ENCODE assay signal across 8 cellular contexts in genomic region chr18:31943895-31944816, GRCh38. TPM values are rescaled to one million over a fixed set of nuclear protein-coding genes. Genes with fewer than 3 reads are reported as not detected.
A peak's percentile ranks its signal among the peaks of the same experiment; 100 is the strongest.
DNase-seq lines count a peak whose midpoint lies in the region; ATAC-seq lines count a peak whose summit lies in the region.

No MANE protein-coding gene starts in this region.

- H3K4me3 Mint-ChIP-seq in IgD-negative memory B cell = peak overlapping the region; percentile 93 to 100 (median 100)

- no peaks in the 10 kb centered on the region for H3K27me3 ChIP-seq in ACC112 (ENCODE audit: insufficient read depth, low read length)
- no peaks in the 10 kb centered on the region for H3K27me3 ChIP-seq in mucosa of stomach (ENCODE audit: control insufficient read depth, insufficient read depth, low read length)

- no peaks in the 10 kb centered on the region for H3K4me1 ChIP-seq in ACC112 (ENCODE audit: control insufficient read depth, insufficient read depth, low read length, unreplicated experiment)
- H3K4me1 ChIP-seq in mucosa of stomach (ENCODE audit: control insufficient read depth, insufficient read depth, low read length) = peaks cover 15% of the 10 kb centered on the region

- DNase-seq in caudate nucleus (lab: John Stamatoyannopoulos, UW) (peak in 6 of 61 donors; percentile 4 to 41 (median 23)), NCI-H1105 (lab: John Stamatoyannopoulos, UW) (no peak), NCI-H2227 (lab: John Stamatoyannopoulos, UW; ENCODE audit: unreplicated experiment) (no peak), NCI-H1694 treated with DMSO at 0.1 percent for 48 hours (lab: John Stamatoyannopoulos, UW) (no peak)

- peak overlapping the region; percentile 83 for H3K4me3 ChIP-seq in ACC112 (ENCODE audit: low read depth, low read length)
- H3K4me3 ChIP-seq in mucosa of stomach (ENCODE audit: low read length) = no peak overlapping the region

- H3K27ac ChIP-seq in ACC112 (ENCODE audit: low read depth, low read length) = no peak overlapping the region
- peak overlapping the region; percentile 84 for H3K27ac ChIP-seq in caudate nucleus (ENCODE audit: low read depth, low read length)

- no peaks in the 10 kb centered on the region for H3K36me3 ChIP-seq in ACC112 (ENCODE audit: insufficient read depth, low read length)
- no peaks in the 10 kb centered on the region for H3K36me3 ChIP-seq in mucosa of stomach (ENCODE audit: control insufficient read depth, insufficient read depth, low read length)

- ATAC-seq in HG02571 (IDR thresholded peaks at IDR 0.05; ENCODE audit: unreplicated experiment) = no peak

- peak overlapping the region; percentile 96 to 99 (median 97) for H3K27ac Mint-ChIP-seq in IgD-negative memory B cell

- no peaks in the 10 kb centered on the region for H3K9me3 Mint-ChIP-seq in IgD-negative memory B cell

- peak overlapping the region; percentile 25 for H3K9ac ChIP-seq in mucosa of stomach (ENCODE audit: low read length)

- no peaks in the 10 kb centered on the region for H3K36me3 Mint-ChIP-seq in IgD-negative memory B cell

- H3K79me2 ChIP-seq in ACC112 (ENCODE audit: control insufficient read depth, insufficient read depth, low read length, unreplicated experiment) = peaks cover 29% of the 10 kb centered on the region

- H2AFZ ChIP-seq in ACC112 (ENCODE audit: low read length, unreplicated experiment) = peak overlapping the region; percentile 91

- H3K4me1 Mint-ChIP-seq in IgD-negative memory B cell = peaks cover 24 to 29% (median 26%) of the 10 kb centered on the region in 3 donors

- no peaks in the 10 kb centered on the region for H3K9me3 ChIP-seq in mucosa of stomach (ENCODE audit: control insufficient read depth, low read length)

- no peaks in the 10 kb centered on the region for H3K27me3 Mint-ChIP-seq in IgD-negative memory B cell

RNA-seq across cellular contexts. Expression of gene TRAPPC8, which starts 1.2 kb away (rescaled TPM):
- 18.5 TPM for polyA plus RNA-seq in IgD-negative memory B cell
